In genomic region chr19:2269244-2270156, GRCh38 we compare ENCODE assay signal across 8 cellular contexts.
DNase-seq lines count a peak whose midpoint lies in the region; ATAC-seq and TF ChIP-seq lines count a peak whose summit lies in the region.

No MANE protein-coding gene starts in this region.

- peak; percentile 100 for DNase-seq in GM13977 (ENCODE audit: low spot score)
- DNase-seq in NCI-H2029 (lab: John Stamatoyannopoulos, UW), result peak; percentile 96
- DNase-seq in T-helper 9 cell, result peak; percentile 98
- DNase-seq in astrocyte of the hippocampus (ENCODE audit: low read depth, low spot score), result peak; percentile 99
- DNase-seq in hippocampal formation (lab: John Stamatoyannopoulos, UW), result peak; percentile 94 to 95
- peak; percentile 72 for DNase-seq in retinal pigment epithelial cell (ENCODE audit: low read depth)

- H3K4me3 ChIP-seq in retinal pigment epithelial cell (ENCODE audit: low read length), result peak overlapping the region; percentile 95

- ATAC-seq in HG02943 (IDR thresholded peaks at IDR 0.05; ENCODE audit: low read depth, unreplicated experiment) (peak; percentile 55), GM21786 (IDR thresholded peaks at IDR 0.05; ENCODE audit: unreplicated experiment) (no peak)

- in situ Hi-C loops in GM13977 (cut with MboI; ENCODE audit: low pct_unique_long_range_greater_than_20kb, low sequenced_read_pairs, unreplicated experiment), result loop anchor here (25.0 kb wide), 1 partner anchor 343 kb away; no protein-coding TSS in a partner anchor

- peak; percentile 15 for TF ChIP-seq CTCF in GM13977 (IDR thresholded peaks at IDR 0.05; ENCODE audit: extremely low read depth, insufficient read depth, missing control alignments)
- TF ChIP-seq CTCF in retinal pigment epithelial cell (conservative IDR thresholded peaks at IDR 0.05; ENCODE audit: low read depth, low read length), result no peak
